ENCODE assay signal across 22 cellular contexts in the genomic region with DNA sequence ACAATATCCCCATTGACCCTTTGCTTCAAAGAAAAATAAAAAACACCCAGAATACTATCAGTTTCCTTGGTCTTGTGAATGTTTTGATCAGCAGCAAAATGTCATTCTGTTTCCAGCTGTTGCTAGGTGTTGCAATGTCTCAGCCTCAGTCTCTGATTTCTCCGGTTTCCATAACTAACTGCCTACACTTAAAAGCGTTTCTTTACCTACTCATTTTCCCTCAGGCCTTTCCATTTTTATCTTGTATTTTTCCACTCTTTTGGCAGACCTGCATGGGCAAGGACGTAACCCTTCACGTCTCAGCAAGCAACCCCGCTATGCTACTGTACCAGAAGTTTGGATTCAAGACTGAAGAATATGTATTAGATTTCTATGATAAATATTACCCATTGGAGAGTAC.
"Had no signal": no experiment of that assay in that cellular context is flagged by ENCODE, and none has a peak within 500 bp of the region (broad histone marks: within the 10 kb centered on the region; RNA-seq: fewer than 3 reads in every experiment).

No MANE protein-coding gene starts in this region.

- H3K4me1 Mint-ChIP-seq: activated B cell treated with CpG ODN at 0.5 μM for 24 hours; activated naive CD8-positive, alpha-beta T cell treated with anti-CD3 and anti-CD28 coated beads, Interleukin-2, amount 50 U/mL, for 24 hours; stimulated activated memory B cell treated with anti-CD40 and anti-IgM and Interleukin-4, amounts not matched to agents 10 μg/mL and 1 μg/mL and 100 μg/mL, for 72 hours had no signal

- H3K36me3 ChIP-seq: ovary had no signal

- FAIRE-seq: astrocyte, colon, frontal cortex had no signal

- H3K27me3 Mint-ChIP-seq: activated B cell treated with CpG ODN at 0.5 μM for 24 hours; activated CD4-positive, alpha-beta T cell treated with anti-CD3 and anti-CD28 coated beads, Interleukin-2, amount 10 ng/mL, durations not matched to agents 24 days and 14 days; activated naive CD8-positive, alpha-beta T cell treated with anti-CD3 and anti-CD28 coated beads, Interleukin-2, amount 50 U/mL, for 24 hours; naive thymus-derived CD4-positive, alpha-beta T cell; stimulated activated memory B cell treated with anti-CD40 and anti-IgM and Interleukin-4, amounts not matched to agents 10 μg/mL and 1 μg/mL and 100 μg/mL, for 72 hours had no signal

- ATAC-seq: activated naive CD8-positive, alpha-beta T cell treated with anti-CD3 and anti-CD28 coated beads, Interleukin-2, amount 50 U/mL, for 24 hours; left colon; mucosa of descending colon; naive thymus-derived CD4-positive, alpha-beta T cell; stimulated activated memory B cell treated with anti-CD40 and anti-IgM and Interleukin-4, amounts not matched to agents 10 μg/mL and 1 μg/mL and 100 μg/mL, for 72 hours had no signal

- H3K27ac Mint-ChIP-seq: activated B cell treated with CpG ODN at 0.5 μM for 24 hours; activated CD4-positive, alpha-beta T cell treated with anti-CD3 and anti-CD28 coated beads, Interleukin-2, amount 10 ng/mL, durations not matched to agents 24 days and 14 days; activated naive CD4-positive, alpha-beta T cell treated with anti-CD3 and anti-CD28 coated beads for 36 hours; activated naive CD8-positive, alpha-beta T cell treated with anti-CD3 and anti-CD28 coated beads, Interleukin-2, amount 50 U/mL, for 24 hours; activated T-helper 2 cell treated with anti-CD3 and anti-CD28 coated beads, Interferon-gamma antibody, Interleukin-2, Interleukin-4, amounts not matched to agents 10 μg/mL and 5 μg/mL and 100 μg/mL, durations not matched to agents 14 hours and 24 hours and 36 hours; naive thymus-derived CD4-positive, alpha-beta T cell; stimulated activated memory B cell treated with anti-CD40 and anti-IgM and Interleukin-4, amounts not matched to agents 10 μg/mL and 1 μg/mL and 100 μg/mL, for 72 hours; T-helper 2 cell treated with Interferon-gamma antibody and Interleukin-4, amounts not matched to agents 5 μg/mL and 100 μg/mL, for 36 hours had no signal

- H3K27me3 ChIP-seq: cardiac muscle cell, esophagus muscularis mucosa, ovary, sigmoid colon, tibial artery, vagina had no signal

- H3K4me3 ChIP-seq: cardiac muscle cell, esophagus muscularis mucosa, lung, mucosa of descending colon, ovary, sigmoid colon, tibial artery, vagina had no signal

- DNase-seq: activated B cell treated with CpG ODN at 0.5 μM for 24 hours; activated CD4-positive, alpha-beta T cell treated with anti-CD3 and anti-CD28 coated beads, Interleukin-2, amount 10 ng/mL, durations not matched to agents 24 days and 14 days; activated naive CD4-positive, alpha-beta T cell treated with anti-CD3 and anti-CD28 coated beads for 36 hours; activated naive CD8-positive, alpha-beta T cell treated with anti-CD3 and anti-CD28 coated beads, Interleukin-2, amount 50 U/mL, for 24 hours; left colon; mucosa of descending colon; naive thymus-derived CD4-positive, alpha-beta T cell; ovary; sigmoid colon; stimulated activated CD4-positive, alpha-beta T cell treated with anti-CD3 and anti-CD28 coated beads, Interleukin-2, amount 100 ng/mL, for 48 hours; SW 1271; tibial artery had no signal

- H3K9me3 ChIP-seq: esophagus muscularis mucosa, mucosa of descending colon, ovary, sigmoid colon, tibial artery, vagina had no signal

- H3K4me1 ChIP-seq: esophagus muscularis mucosa, sigmoid colon, tibial artery, vagina had no signal

- H3K27ac ChIP-seq: cardiac muscle cell, ovary, tibial artery, vagina had no signal

- H3K4me3 Mint-ChIP-seq: activated B cell treated with CpG ODN at 0.5 μM for 24 hours; activated CD4-positive, alpha-beta T cell treated with anti-CD3 and anti-CD28 coated beads, Interleukin-2, amount 10 ng/mL, durations not matched to agents 24 days and 14 days; activated naive CD4-positive, alpha-beta T cell treated with anti-CD3 and anti-CD28 coated beads for 36 hours; activated naive CD8-positive, alpha-beta T cell treated with anti-CD3 and anti-CD28 coated beads, Interleukin-2, amount 50 U/mL, for 24 hours; naive thymus-derived CD4-positive, alpha-beta T cell; stimulated activated memory B cell treated with anti-CD40 and anti-IgM and Interleukin-4, amounts not matched to agents 10 μg/mL and 1 μg/mL and 100 μg/mL, for 72 hours; T-helper 2 cell treated with Interferon-gamma antibody and Interleukin-4, amounts not matched to agents 5 μg/mL and 100 μg/mL, for 36 hours had no signal
